ENCODE assay signal across 19 cellular contexts in the genomic region with DNA sequence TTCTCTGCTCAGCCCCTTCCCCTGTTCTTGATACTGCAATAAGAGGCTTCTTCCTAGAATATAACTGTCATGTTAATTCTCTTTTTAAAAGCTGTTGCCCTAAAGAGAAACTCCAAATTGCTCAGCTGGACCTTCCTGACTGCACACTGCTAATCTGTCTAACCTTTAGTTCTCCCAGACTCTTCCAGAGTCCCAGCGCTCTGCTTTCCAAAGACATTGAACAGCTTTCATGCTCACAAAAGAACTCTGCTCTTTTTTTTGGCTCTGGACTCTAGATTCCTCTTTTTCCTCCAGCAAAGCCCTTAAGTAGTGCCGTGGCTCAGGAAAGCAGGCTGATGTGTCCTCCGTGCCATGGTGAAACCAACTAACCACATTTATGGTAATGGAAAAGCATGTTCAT.
"Had no signal": no experiment of that assay in that cellular context is flagged by ENCODE, and none has a peak within 500 bp of the region (broad histone marks: within the 10 kb centered on the region; RNA-seq: fewer than 3 reads in every experiment).

No MANE protein-coding gene starts in this region.

- H3K36me3 ChIP-seq: cardiac muscle cell, left ventricle myocardium inferior, transverse colon, WERI-Rb-1 had no signal

- DNase-seq: activated CD4-positive, alpha-beta T cell treated with anti-CD3 and anti-CD28 coated beads, Interleukin-2, amount 10 ng/mL, durations not matched to agents 7 days and 5 days; activated CD4-positive, CD25-positive, alpha-beta regulatory T cell treated with anti-CD3 and anti-CD28 coated beads, Interleukin-2, amount 50 U/mL, for 72 hours; activated CD8-positive, alpha-beta memory T cell treated with anti-CD3 and anti-CD28 coated beads, Interleukin-2, amount 10 ng/mL, durations not matched to agents 7 days and 5 days; activated CD8-positive, alpha-beta T cell treated with anti-CD3 and anti-CD28 coated beads for 36 hours; activated effector memory CD4-positive, alpha-beta T cell treated with anti-CD3 and anti-CD28 coated beads, Interleukin-2, amount 50 U/mL, for 16 hours; activated naive CD4-positive, alpha-beta T cell treated with anti-CD3 and anti-CD28 coated beads, Interleukin-2, amount 10 ng/mL, durations not matched to agents 7 days and 5 days; activated T-cell treated with anti-CD3 and anti-CD28 coated beads for 4 hours; foreskin melanocyte; glutamatergic neuron; hypothalamus; left ventricle myocardium inferior; mammary epithelial cell; stimulated activated CD4-positive, alpha-beta T cell treated with anti-CD3 and anti-CD28 coated beads, Interleukin-2, amount 100 ng/mL, for 24 hours; stimulated activated naive CD8-positive, alpha-beta T cell treated with anti-CD3 and anti-CD28 coated beads, Interleukin-15, amount 100 ng/mL, for 72 hours; T-helper 1 cell; transverse colon; WERI-Rb-1 had no signal

- H3K4me1 ChIP-seq: left ventricle myocardium inferior, transverse colon had no signal

- H3K27ac ChIP-seq: cardiac muscle cell, left ventricle myocardium inferior, transverse colon, WERI-Rb-1 had no signal

- ATAC-seq: activated CD8-positive, alpha-beta memory T cell treated with anti-CD3 and anti-CD28 coated beads, Interleukin-2, amount 10 ng/mL, durations not matched to agents 7 days and 5 days; activated CD8-positive, alpha-beta T cell treated with anti-CD3 and anti-CD28 coated beads for 36 hours; stimulated activated effector memory CD8-positive, alpha-beta T cell treated with anti-CD3 and anti-CD28 coated beads, Interleukin-12 subunit alpha, Interleukin-12 subunit beta, amount 100 ng/mL, for 72 hours; stimulated activated naive CD8-positive, alpha-beta T cell treated with anti-CD3 and anti-CD28 coated beads, Interleukin-15, amount 100 ng/mL, for 72 hours had no signal

- H3K27me3 ChIP-seq: cardiac muscle cell, transverse colon had no signal

- H3K4me3 ChIP-seq: cardiac muscle cell, left ventricle myocardium inferior, transverse colon had no signal

- H3K9me3 ChIP-seq: left ventricle myocardium inferior, transverse colon had no signal
